In the genomic region with DNA sequence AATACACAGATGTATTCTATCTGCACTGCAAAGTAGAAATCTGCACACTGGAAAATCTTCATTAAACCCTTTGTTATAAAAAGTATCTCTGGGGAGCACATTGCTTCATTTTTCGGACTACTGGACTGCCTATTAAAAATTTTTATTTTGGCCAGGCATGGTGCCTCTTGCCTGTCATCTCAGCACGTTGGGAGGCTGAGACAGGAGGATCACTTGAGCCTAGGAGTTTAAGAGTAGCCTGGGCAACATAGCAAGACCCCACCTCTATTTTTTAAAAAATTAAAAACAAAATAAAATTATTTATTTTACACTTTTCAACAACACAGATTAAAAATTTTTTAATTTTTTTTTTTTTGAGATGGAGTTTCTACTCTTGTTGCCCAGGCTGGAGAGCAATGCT, we compare ENCODE assay signal across 1 cellular context.
TF ChIP-seq lines count a peak whose summit lies in the region.

No MANE protein-coding gene starts in this region.

TF ChIP-seq in HepG2, 621 proteins besides CTCF, POLR2A, EP300 and RAD21:
- TF ChIP-seq GATA4 (IDR thresholded peaks at IDR 0.05; ENCODE audit: borderline replicate concordance, low read depth) (no peak), ZNF790 (CRISPR knock-in tag; IDR thresholded peaks at IDR 0.05; ENCODE audit: borderline replicate concordance) (no peak), ATRX (CRISPR knock-in tag; IDR thresholded peaks at IDR 0.05; ENCODE audit: borderline replicate concordance) (no peak), ZNF121 (CRISPR knock-in tag; IDR thresholded peaks at IDR 0.05) (peak; percentile 80), ZNF746 (CRISPR knock-in tag; IDR thresholded peaks at IDR 0.05) (no peak)
- TF ChIP-seq, protein P1, sequence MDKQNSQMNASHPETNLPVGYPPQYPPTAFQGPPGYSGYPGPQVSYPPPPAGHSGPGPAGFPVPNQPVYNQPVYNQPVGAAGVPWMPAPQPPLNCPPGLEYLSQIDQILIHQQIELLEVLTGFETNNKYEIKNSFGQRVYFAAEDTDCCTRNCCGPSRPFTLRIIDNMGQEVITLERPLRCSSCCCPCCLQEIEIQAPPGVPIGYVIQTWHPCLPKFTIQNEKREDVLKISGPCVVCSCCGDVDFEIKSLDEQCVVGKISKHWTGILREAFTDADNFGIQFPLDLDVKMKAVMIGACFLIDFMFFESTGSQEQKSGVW (CRISPR knock-in tag; IDR thresholded peaks at IDR 0.05; ENCODE audit: borderline replicate concordance): no peak
- TF ChIP-seq, protein P2, sequence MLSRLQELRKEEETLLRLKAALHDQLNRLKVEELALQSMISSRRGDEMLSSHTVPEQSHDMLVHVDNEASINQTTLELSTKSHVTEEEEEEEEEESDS (CRISPR knock-in tag; IDR thresholded peaks at IDR 0.05; ENCODE audit: borderline replicate concordance): no peak
TF ChIP-seq in HepG2: peak in this region for 1.
